Comparison of ENCODE assay signal across 20 cellular contexts in the genomic region with DNA sequence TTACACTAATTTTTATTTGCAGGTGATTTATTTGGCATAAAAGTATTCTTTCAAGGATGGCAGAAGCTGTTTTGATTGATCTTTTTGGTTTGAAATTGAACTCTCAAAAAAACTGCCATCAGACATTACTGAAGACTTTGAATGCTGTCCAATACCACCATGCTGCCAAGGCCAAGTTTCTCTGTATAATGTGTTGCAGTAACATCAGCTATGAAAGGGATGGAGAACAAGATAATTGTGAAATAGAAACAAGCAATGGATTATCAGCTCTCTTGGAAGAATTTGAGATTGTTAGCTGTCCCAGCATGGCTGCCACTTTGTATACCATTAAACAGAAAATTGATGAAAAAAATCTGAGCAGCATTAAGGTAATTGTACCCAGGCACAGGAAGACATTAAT. TPM values are rescaled to one million over a fixed set of nuclear protein-coding genes. Genes with fewer than 3 reads are reported as not detected.
DNase-seq lines count a peak whose midpoint lies in the region; FAIRE-seq and TF ChIP-seq lines count a peak whose summit lies in the region.
"Had no signal": no experiment of that assay in that cellular context is flagged by ENCODE, and none has a peak within 500 bp of the region (broad histone marks: within the 10 kb centered on the region; RNA-seq: fewer than 3 reads in every experiment).

No MANE protein-coding gene starts in this region.

- H3K9me3 Mint-ChIP-seq in Caco-2 (ENCODE audit: unreplicated experiment) (no peaks in the 10 kb centered on the region), nephron progenitor cell (no peaks in the 10 kb centered on the region)
- H3K9me3 Mint-ChIP-seq in activated T-helper 2 cell treated with anti-CD3 and anti-CD28 coated beads, Interferon-gamma antibody, Interleukin-2, Interleukin-4, amounts not matched to agents 10 μg/mL and 5 μg/mL and 100 μg/mL, durations not matched to agents 14 hours and 24 hours and 36 hours = no peaks in the 10 kb centered on the region
- H3K9me3 Mint-ChIP-seq: activated CD4-positive, alpha-beta memory T cell treated with anti-CD3 and anti-CD28 coated beads for 36 hours had no signal

- no peak for TF ChIP-seq POLR2A in endothelial cell of umbilical vein (IDR thresholded peaks at IDR 0.05; ENCODE audit: low read depth, low read length)

- 0 out of 2 replicates have a peak, but pooled peaks cover 5% of the 10 kb centered on the region for H3K4me1 ChIP-seq in Caco-2
- H3K4me1 ChIP-seq in OCI-LY7 (ENCODE audit: insufficient read depth, low read length, poor library complexity, severe bottlenecking) = peaks cover 42% of the 10 kb centered on the region
- H3K4me1 ChIP-seq in endothelial cell of umbilical vein (ENCODE audit: control insufficient read depth, extremely low read depth, insufficient read depth, low read length) = peaks cover 11% of the 10 kb centered on the region

- H3K9ac ChIP-seq in endothelial cell of umbilical vein (replicated peaks; ENCODE audit: extremely low read depth, insufficient read depth, low read length) = no peak overlapping the region

- H3K4me3 ChIP-seq in Caco-2 (ENCODE audit: low read depth, low read length) (no peak overlapping the region), OCI-LY7 (ENCODE audit: low read depth, low read length, poor library complexity, severe bottlenecking) (peak overlapping the region; percentile 84), endothelial cell of umbilical vein (replicated peaks in 1 of 3; ENCODE audit: insufficient read depth in 1 of 3, low read depth in 1 of 3, low read length in 3 of 3) (no peak overlapping the region)

- H3K4me2 ChIP-seq in OCI-LY7 (ENCODE audit: low read length) (peak overlapping the region; percentile 93), endothelial cell of umbilical vein (ENCODE audit: insufficient read depth, low read length) (no peak overlapping the region)

- H3K27me3 ChIP-seq in Caco-2 (replicated peaks; ENCODE audit: control insufficient read depth, insufficient read depth, low read length) (no peaks in the 10 kb centered on the region), endothelial cell of umbilical vein (ENCODE audit: control insufficient read depth in 2 of 2, insufficient read depth in 2 of 2, low read length in 2 of 2) (no peaks in the 10 kb centered on the region)
- H3K27me3 ChIP-seq: Peyer's patch, stomach had no signal

- no peaks in the 10 kb centered on the region for H3K9me2 ChIP-seq in OCI-LY7 (ENCODE audit: insufficient read depth, low read length)

- H3K27ac Mint-ChIP-seq in Caco-2 (ENCODE audit: unreplicated experiment) (no peak overlapping the region), nephron progenitor cell (no peak overlapping the region)
- H3K27ac Mint-ChIP-seq in activated T-helper 2 cell treated with anti-CD3 and anti-CD28 coated beads, Interferon-gamma antibody, Interleukin-2, Interleukin-4, amounts not matched to agents 10 μg/mL and 5 μg/mL and 100 μg/mL, durations not matched to agents 14 hours and 24 hours and 36 hours = no peak overlapping the region

- H4K20me1 ChIP-seq in OCI-LY7 (ENCODE audit: insufficient read depth, low read length) (no peaks in the 10 kb centered on the region), endothelial cell of umbilical vein (replicated peaks; ENCODE audit: control insufficient read depth, extremely low read depth, insufficient read depth, low read length) (no peaks in the 10 kb centered on the region)

- no peak overlapping the region for H3K27ac ChIP-seq in OCI-LY7 (ENCODE audit: low read depth, low read length, poor library complexity, severe bottlenecking)
- H3K27ac ChIP-seq in endothelial cell of umbilical vein (ENCODE audit: insufficient read depth, low read depth, low read length) = no peak overlapping the region
- H3K27ac ChIP-seq: HL-60 had no signal

- BruUV-seq in Caco-2 (replicated peaks; lab: Mats Ljungman, UMichigan) (no TSS peak), OCI-LY7 (replicated peaks; lab: Mats Ljungman, UMichigan) (no TSS peak), endothelial cell of umbilical vein (replicated peaks; lab: Mats Ljungman, UMichigan) (TSS peak; percentile 32)

- dilution Hi-C loops in endothelial cell of umbilical vein (cut with MboI; ENCODE audit: extremely low pct_ligation_motif_present, low sequenced_read_pairs) = no loop called here

- TF ChIP-seq CTCF in Caco-2 (IDR thresholded peaks at IDR 0.05; ENCODE audit: insufficient read depth in 1 of 2, low read depth in 1 of 2, low read length in 1 of 2, severe bottlenecking in 1 of 2, unreplicated experiment in 1 of 2) = no peak
- TF ChIP-seq CTCF in OCI-LY7 (conservative IDR thresholded peaks at IDR 0.05; ENCODE audit: low read length) = no peak
- no peak for TF ChIP-seq CTCF in endothelial cell of umbilical vein (IDR thresholded peaks at IDR 0.05; ENCODE audit: extremely low read depth in 1 of 2, insufficient read depth in 1 of 2, low read depth in 1 of 2, low read length in 2 of 2)
- no peak for TF ChIP-seq CTCF in nephron progenitor cell (IDR thresholded peaks at IDR 0.05)

- H3K4me3 Mint-ChIP-seq in Caco-2 (ENCODE audit: unreplicated experiment) (peak overlapping the region; percentile 96), nephron progenitor cell (peak overlapping the region; percentile 84)
- H3K4me3 Mint-ChIP-seq in activated T-helper 2 cell treated with anti-CD3 and anti-CD28 coated beads, Interferon-gamma antibody, Interleukin-2, Interleukin-4, amounts not matched to agents 10 μg/mL and 5 μg/mL and 100 μg/mL, durations not matched to agents 14 hours and 24 hours and 36 hours (ENCODE audit: low read depth) = no peak overlapping the region

- intact Hi-C loops in Caco-2 (cut with micrococcal nuclease; ENCODE audit: unreplicated experiment) = no loop called here
- intact Hi-C loops in OCI-LY7 (cut with micrococcal nuclease; ENCODE audit: unreplicated experiment) = no loop called here
- intact Hi-C loops in endothelial cell of umbilical vein (cut with micrococcal nuclease) = no loop called here
- intact Hi-C loops in activated T-helper 2 cell treated with anti-CD3 and anti-CD28 coated beads, Interferon-gamma antibody, Interleukin-2, Interleukin-4, amounts not matched to agents 10 μg/mL and 5 μg/mL and 100 μg/mL, durations not matched to agents 14 hours and 24 hours and 36 hours (cut with micrococcal nuclease) = no loop called here

- no peaks in the 10 kb centered on the region; the same call in 1 of the 2 replicates for H3K36me3 ChIP-seq in Caco-2 (ENCODE audit: control insufficient read depth, insufficient read depth, low read length)
- H3K36me3 ChIP-seq in OCI-LY7 (ENCODE audit: insufficient read depth, low read length) = peaks cover 23% of the 10 kb centered on the region
- no peaks in the 10 kb centered on the region for H3K36me3 ChIP-seq in endothelial cell of umbilical vein (ENCODE audit: control insufficient read depth in 2 of 2, extremely low read depth in 1 of 2, insufficient read depth in 2 of 2, low read length in 2 of 2)
- H3K36me3 ChIP-seq: Peyer's patch had no signal

- CTCF ChIA-PET in Caco-2 (lab: Charles Lee) = interaction anchor here (2.7 kb wide), 1 partner anchor 14 kb away, joined by 6 read pairs; no protein-coding TSS in a partner anchor
- CTCF ChIA-PET in OCI-LY7 (lab: Charles Lee; ENCODE audit: unreplicated experiment) = no interaction called here
- CTCF ChIA-PET in endothelial cell of umbilical vein (lab: Charles Lee) = interaction anchor here (1.6 to 3.1 kb wide), 2 partner anchors 14 to 76 kb away, joined by 3 to 11 read pairs; no protein-coding TSS in a partner anchor

- H3K4me1 Mint-ChIP-seq in Caco-2 (ENCODE audit: low read depth, unreplicated experiment) (peaks cover 13% of the 10 kb centered on the region), nephron progenitor cell (peaks cover 24% of the 10 kb centered on the region)
- peaks cover 10% of the 10 kb centered on the region for H3K4me1 Mint-ChIP-seq in activated T-helper 2 cell treated with anti-CD3 and anti-CD28 coated beads, Interferon-gamma antibody, Interleukin-2, Interleukin-4, amounts not matched to agents 10 μg/mL and 5 μg/mL and 100 μg/mL, durations not matched to agents 14 hours and 24 hours and 36 hours (ENCODE audit: low read depth)

- no peaks in the 10 kb centered on the region for H3K9me1 ChIP-seq in endothelial cell of umbilical vein (replicated peaks; ENCODE audit: control insufficient read depth, extremely low read depth, insufficient read depth, low read length)

- H3K79me2 ChIP-seq in OCI-LY7 (ENCODE audit: insufficient read depth, low read depth, low read length) = peaks cover 19% of the 10 kb centered on the region; the same call in 1 of the 2 replicates
- H3K79me2 ChIP-seq in endothelial cell of umbilical vein (ENCODE audit: control insufficient read depth, insufficient read depth, low read length) = no peaks in the 10 kb centered on the region

- H3K27me3 Mint-ChIP-seq in Caco-2 (ENCODE audit: insufficient read depth, unreplicated experiment) (no peaks in the 10 kb centered on the region), nephron progenitor cell (ENCODE audit: low read depth, poor library complexity) (peaks cover 22% of the 10 kb centered on the region)
- H3K27me3 Mint-ChIP-seq in activated T-helper 2 cell treated with anti-CD3 and anti-CD28 coated beads, Interferon-gamma antibody, Interleukin-2, Interleukin-4, amounts not matched to agents 10 μg/mL and 5 μg/mL and 100 μg/mL, durations not matched to agents 14 hours and 24 hours and 36 hours (ENCODE audit: low read depth) = peaks cover 54% of the 10 kb centered on the region

- H2AFZ ChIP-seq in OCI-LY7 (ENCODE audit: low read length) (peak overlapping the region; percentile 70; the same call in 1 of the 2 replicates), endothelial cell of umbilical vein (ENCODE audit: low read depth, low read length) (no peak overlapping the region)

- DNase-seq in Caco-2 = no peak
- no peak for DNase-seq in OCI-LY7 (ENCODE audit: low spot score)
- DNase-seq in endothelial cell of umbilical vein (ENCODE audit: low read depth, low spot score) = no peak
- DNase-seq in nephron progenitor cell = no peak
- no peak for DNase-seq in KBM-7
- DNase-seq in effector CD8-positive, alpha-beta T cell (lab: John Stamatoyannopoulos, UW) = no peak
- no peak for DNase-seq in HCEC 1CT
- DNase-seq in activated T-helper 2 cell treated with anti-CD3 and anti-CD28 coated beads, Interferon-gamma antibody, Interleukin-2, Interleukin-4, amounts not matched to agents 10 μg/mL and 5 μg/mL and 100 μg/mL, durations not matched to agents 14 hours and 24 hours and 36 hours (ENCODE audit: low spot score) = no peak
- DNase-seq: activated CD4-positive, alpha-beta memory T cell treated with anti-CD3 and anti-CD28 coated beads for 36 hours; activated T-cell treated with anti-CD3 and anti-CD28 coated beads, Interleukin-2, amount 50 U/mL, for 48 hours; amniotic stem cell; DMS153; erythroblast; KG1; NCI-H1436 treated with DMSO at 0.1 percent for 48 hours; Peyer's patch; stomach; SW 1271 had no signal

- POLR2A ChIA-PET in Caco-2 (lab: Charles Lee) (no interaction called here), OCI-LY7 (lab: Charles Lee) (interaction anchor here (0.6 to 2.0 kb wide), 3 partner anchors 19 to 393 kb away, joined by 3 to 7 read pairs (median 5); no protein-coding TSS in a partner anchor), endothelial cell of umbilical vein (lab: Charles Lee) (no interaction called here)

- no peaks in the 10 kb centered on the region for H3K9me3 ChIP-seq in Caco-2
- H3K9me3 ChIP-seq in OCI-LY7 (ENCODE audit: low read length) = no peaks in the 10 kb centered on the region
- no peaks in the 10 kb centered on the region for H3K9me3 ChIP-seq in endothelial cell of umbilical vein (replicated peaks; ENCODE audit: control insufficient read depth, insufficient read depth, low read length)
- H3K9me3 ChIP-seq: Peyer's patch, stomach had no signal

- in situ Hi-C loops in KBM-7 (cut with MboI; ENCODE audit: low pct_unique_long_range_greater_than_20kb, low sequenced_read_pairs) = no loop called here

- H3K36me3 Mint-ChIP-seq in Caco-2 (ENCODE audit: insufficient read depth, unreplicated experiment) (peaks cover 9% of the 10 kb centered on the region), nephron progenitor cell (ENCODE audit: low read depth) (no peaks in the 10 kb centered on the region)
- H3K36me3 Mint-ChIP-seq in activated T-helper 2 cell treated with anti-CD3 and anti-CD28 coated beads, Interferon-gamma antibody, Interleukin-2, Interleukin-4, amounts not matched to agents 10 μg/mL and 5 μg/mL and 100 μg/mL, durations not matched to agents 14 hours and 24 hours and 36 hours (ENCODE audit: low read depth) = peaks cover 4% of the 10 kb centered on the region

- no peak for FAIRE-seq in endothelial cell of umbilical vein (lab: Jason Lieb, UNC)
- FAIRE-seq: colon had no signal

RNA-seq across cellular contexts. Expression of gene LACC1, which starts 1.2 kb away (rescaled TPM):
- total RNA-seq in Caco-2 (2022) (7.2 and 11.0 TPM in 2 replicates), OCI-LY7 (2022) (11.0 and 11.3 TPM in 2 replicates), endothelial cell of umbilical vein (3.8 and 4.0 TPM in 2 replicates)
- 2.9 and 3.5 TPM in 2 replicates for total RNA-seq in OCI-LY7 (2014; rRNA removed; shearing (Covaris generic))
- polyA plus RNA-seq in endothelial cell of umbilical vein = 1.2 and 1.3 TPM in 2 replicates
- polyA plus RNA-seq in endothelial cell of umbilical vein (2011; cell fraction: cytosol; rRNA removed) = 1.9 TPM in 2 replicates
- polyA plus RNA-seq in endothelial cell of umbilical vein (2011; cell fraction: nucleus; rRNA removed) = 3.5 and 4.8 TPM in 2 replicates
- polyA plus RNA-seq in endothelial cell of umbilical vein (2012) = 5.1 and 5.3 TPM in 2 replicates
- polyA minus RNA-seq in endothelial cell of umbilical vein = 0.68 and 1.3 TPM in 2 replicates
- 0.72 TPM for polyA minus RNA-seq in endothelial cell of umbilical vein (2011; cell fraction: cytosol; rRNA and poly(A)+ RNA removed)
- polyA minus RNA-seq in endothelial cell of umbilical vein (2011; cell fraction: nucleus; rRNA and poly(A)+ RNA removed) = 1.8 and 3.1 TPM in 2 replicates
- 0.62 and 0.71 TPM in 2 replicates for total RNA-seq in activated T-helper 2 cell treated with anti-CD3 and anti-CD28 coated beads, Interferon-gamma antibody, Interleukin-2, Interleukin-4, amounts not matched to agents 10 μg/mL and 5 μg/mL and 100 μg/mL, durations not matched to agents 14 hours and 24 hours and 36 hours

RNA-seq across cellular contexts. Expression of gene CCDC122, which starts 1.4 kb away (rescaled TPM):
- 15.6 and 21.2 TPM in 2 replicates for total RNA-seq in Caco-2 (2022)
- total RNA-seq in OCI-LY7 (2014; rRNA removed; shearing (Covaris generic)) = 4.0 and 4.6 TPM in 2 replicates
- 19.8 and 21.6 TPM in 2 replicates for total RNA-seq in OCI-LY7 (2022)
- total RNA-seq in endothelial cell of umbilical vein = 5.1 and 7.5 TPM in 2 replicates
- polyA plus RNA-seq in endothelial cell of umbilical vein = 0.41 and 0.57 TPM in 2 replicates
- polyA plus RNA-seq in endothelial cell of umbilical vein (2011; cell fraction: cytosol; rRNA removed) = 0.43 and 0.58 TPM in 2 replicates
- polyA plus RNA-seq in endothelial cell of umbilical vein (2011; cell fraction: nucleus; rRNA removed) = 2.1 and 2.3 TPM in 2 replicates
- 4.9 and 6.7 TPM in 2 replicates for polyA plus RNA-seq in endothelial cell of umbilical vein (2012)
- 0.63 and 3.0 TPM in 2 replicates for polyA minus RNA-seq in endothelial cell of umbilical vein
- not detected for polyA minus RNA-seq in endothelial cell of umbilical vein (2011; cell fraction: cytosol; rRNA and poly(A)+ RNA removed)
- polyA minus RNA-seq in endothelial cell of umbilical vein (2011; cell fraction: nucleus; rRNA and poly(A)+ RNA removed) = 2.2 and 4.6 TPM in 2 replicates
- total RNA-seq in activated T-helper 2 cell treated with anti-CD3 and anti-CD28 coated beads, Interferon-gamma antibody, Interleukin-2, Interleukin-4, amounts not matched to agents 10 μg/mL and 5 μg/mL and 100 μg/mL, durations not matched to agents 14 hours and 24 hours and 36 hours = 0.11 and 0.34 TPM in 2 replicates
